24 cellular contexts compared by ENCODE assay signal in genomic region chr22:42561856-42562255, GRCh38. TPM values are rescaled to one million over a fixed set of nuclear protein-coding genes. Genes with fewer than 3 reads are reported as not detected.
DNase-seq lines count a peak whose midpoint lies in the region; ATAC-seq, FAIRE-seq and TF ChIP-seq lines count a peak whose summit lies in the region.
"Had no signal": no experiment of that assay in that cellular context is flagged by ENCODE, and none has a peak within 500 bp of the region (broad histone marks: within the 10 kb centered on the region; RNA-seq: fewer than 3 reads in every experiment).

No MANE protein-coding gene starts in this region.

- no peak overlapping the region for H2BK15ac ChIP-seq in H1 (ENCODE audit: low read length)
- no peak overlapping the region for H2BK15ac ChIP-seq in neuronal stem cell (ENCODE audit: low read length)

- TF ChIP-seq RAD21 in H1 (IDR thresholded peaks at IDR 0.05 in 1 of 2, conservative IDR thresholded peaks at IDR 0.05 in 1 of 2; ENCODE audit: low read depth in 2 of 2, low read length in 2 of 2): no peak

- H3K4me3 ChIP-seq in BLaER1 treated with 17β-estradiol and CSF1 and Interleukin-3, amounts not matched to agents 10 nM and 100 nM: no peak overlapping the region
- no peak overlapping the region for H3K4me3 ChIP-seq in H7 (ENCODE audit: insufficient read depth, low read depth, low read length)
- no peak overlapping the region for H3K4me3 ChIP-seq in H1 (ENCODE audit: extremely low read depth in 1 of 4, insufficient read depth in 2 of 4, low read depth in 3 of 4, low read length in 4 of 4)
- no peak overlapping the region for H3K4me3 ChIP-seq in neuronal stem cell (ENCODE audit: low read length in 2 of 2)
- H3K4me3 ChIP-seq: colonic mucosa, SJSA1 had no signal

- no peak overlapping the region for H3K23ac ChIP-seq in H1 (ENCODE audit: insufficient read length)
- H3K23ac ChIP-seq in neuronal stem cell (ENCODE audit: low read depth, low read length, poor library complexity): peak overlapping the region; percentile 65

- peak overlapping the region in 5 of 11 experiments; percentile 1 to 26 (median 4); a peak in 2 of 22 replicates for H3K27ac ChIP-seq in BLaER1 treated with 17β-estradiol and CSF1 and Interleukin-3, amounts not matched to agents 10 nM and 100 nM
- H3K27ac ChIP-seq in H1 (ENCODE audit: low read depth, low read length) (no peak overlapping the region), neuronal stem cell (replicated peaks; ENCODE audit: low read length) (no peak overlapping the region)
- H3K27ac ChIP-seq: colonic mucosa, parathyroid adenoma, SJSA1 had no signal

- H3K79me1 ChIP-seq in H1 (ENCODE audit: low read depth, low read length) (no peaks in the 10 kb centered on the region), neuronal stem cell (ENCODE audit: low read depth, low read length) (peaks cover 2% of the 10 kb centered on the region)

- H2BK120ac ChIP-seq in H1 (replicated peaks; ENCODE audit: low read depth, low read length) (no peak overlapping the region), neuronal stem cell (ENCODE audit: low read depth, low read length) (no peak overlapping the region)

- H3K18ac ChIP-seq in H1 (ENCODE audit: extremely low read depth, low read length) (no peak overlapping the region), neuronal stem cell (ENCODE audit: low read length) (no peak overlapping the region)

- no peak for TF ChIP-seq CTCF in H1 (IDR thresholded peaks at IDR 0.05; ENCODE audit: control extremely low read depth in 1 of 3, insufficient read depth in 1 of 3, low read depth in 1 of 3, low read length in 3 of 3)

- H3K9me3 ChIP-seq in BLaER1 treated with 17β-estradiol and CSF1 and Interleukin-3, amounts not matched to agents 10 nM and 100 nM (replicated peaks in 1 of 11): peaks cover 0 to 16% (median 0%) of the 10 kb centered on the region in 11 experiments; a peak in 7 of 22 replicates
- no peaks in the 10 kb centered on the region for H3K9me3 ChIP-seq in H1 (ENCODE audit: insufficient read depth in 2 of 2, low read depth in 1 of 2, low read length in 1 of 2)
- no peaks in the 10 kb centered on the region for H3K9me3 ChIP-seq in neuronal stem cell (replicated peaks in 1 of 2; ENCODE audit: control insufficient read depth in 2 of 2, insufficient read depth in 1 of 2, low read depth in 1 of 2, low read length in 2 of 2)
- H3K9me3 ChIP-seq: colonic mucosa, SJSA1 had no signal

- peak overlapping the region in 1 of 11 experiments; percentile 35; a peak in 2 of 22 replicates for H3K9ac ChIP-seq in BLaER1 treated with 17β-estradiol and CSF1 and Interleukin-3, amounts not matched to agents 10 nM and 100 nM
- H3K9ac ChIP-seq in H1 (replicated peaks in 1 of 4; ENCODE audit: extremely low read depth in 1 of 4, low read depth in 3 of 4, low read length in 3 of 4) (no peak overlapping the region), neuronal stem cell (ENCODE audit: low read depth, low read length, poor library complexity) (peak overlapping the region; percentile 3)
- H3K9ac ChIP-seq: parathyroid adenoma had no signal

- H3K4me2 ChIP-seq in BLaER1 treated with 17β-estradiol and CSF1 and Interleukin-3, amounts not matched to agents 10 nM and 100 nM: peak overlapping the region; percentile 17 to 80 (median 66)
- H3K4me2 ChIP-seq in H1 (ENCODE audit: insufficient read depth in 1 of 2, low read depth in 2 of 2, low read length in 2 of 2) (no peak overlapping the region), neuronal stem cell (ENCODE audit: insufficient read depth, low read length, poor library complexity, severe bottlenecking) (no peak overlapping the region)

- no peak overlapping the region for H3K56ac ChIP-seq in H1 (replicated peaks; ENCODE audit: insufficient read length, low read depth, low read length)

- peaks cover 0 to 24% (median 7%) of the 10 kb centered on the region in 11 experiments; a peak in 6 of 22 replicates for H4K20me1 ChIP-seq in BLaER1 treated with 17β-estradiol and CSF1 and Interleukin-3, amounts not matched to agents 10 nM and 100 nM
- peaks cover 2 to 4% of the 10 kb centered on the region in 2 experiments for H4K20me1 ChIP-seq in H1 (replicated peaks in 1 of 2; ENCODE audit: control insufficient read depth in 1 of 2, insufficient read depth in 2 of 2, low read length in 2 of 2)

- no peak for FAIRE-seq in H1 (lab: Jason Lieb, UNC)
- FAIRE-seq: HTR-8/SVneo, kidney had no signal

- H3K36me3 ChIP-seq in BLaER1 treated with 17β-estradiol and CSF1 and Interleukin-3, amounts not matched to agents 10 nM and 100 nM: peaks cover 0 to 21% (median 11%) of the 10 kb centered on the region in 11 experiments; a peak in 14 of 22 replicates
- H3K36me3 ChIP-seq in H7 (replicated peaks; ENCODE audit: control insufficient read depth, insufficient read depth, low read length): no peaks in the 10 kb centered on the region; the same call in none of the 2 replicates
- no peaks in the 10 kb centered on the region for H3K36me3 ChIP-seq in H1 (ENCODE audit: control insufficient read depth in 2 of 4, insufficient read depth in 4 of 4, low read length in 3 of 4)
- peaks cover 0 to 6% of the 10 kb centered on the region in 2 donors for H3K36me3 ChIP-seq in neuronal stem cell (replicated peaks in 1 of 2; ENCODE audit: control insufficient read depth in 2 of 2, insufficient read depth in 2 of 2, low read length in 2 of 2)
- H3K36me3 ChIP-seq: colonic mucosa had no signal

- DNase-seq in H7 (peak; percentile 40), H1 (ENCODE audit: low read depth in 1 of 2, low spot score in 2 of 2) (no peak), neuronal stem cell (ENCODE audit: low spot score) (no peak), kidney tubule cell (ENCODE audit: low spot score) (no peak)
- DNase-seq in stimulated activated CD4-positive, alpha-beta T cell treated with anti-CD3 and anti-CD28 coated beads, Interleukin-2, amount 100 ng/mL, for 48 hours: no peak
- DNase-seq: activated effector memory CD4-positive, alpha-beta T cell treated with anti-CD3 and anti-CD28 coated beads, Interleukin-2, amount 50 U/mL, for 16 hours; DMS 273 treated with DMSO at 0.1 percent for 48 hours; HCEC 1CT; kidney; naive thymus-derived CD8-positive, alpha-beta T cell; NCI-H1092; NCI-H2029 treated with DMSO at 0.1 percent for 48 hours; NCI-H226; substantia nigra; T-helper 2 cell had no signal

- H2BK5ac ChIP-seq in H1 (ENCODE audit: low read depth, low read length) (no peak overlapping the region), neuronal stem cell (ENCODE audit: low read length) (no peak overlapping the region)

- H3K23me2 ChIP-seq in H1 (ENCODE audit: low read depth, low read length): no peaks in the 10 kb centered on the region

- peaks cover 16 to 40% (median 25%) of the 10 kb centered on the region in 10 experiments for H3K4me1 ChIP-seq in BLaER1 treated with 17β-estradiol and CSF1 and Interleukin-3, amounts not matched to agents 10 nM and 100 nM
- H3K4me1 ChIP-seq in H1 (replicated peaks in 1 of 4; ENCODE audit: control insufficient read depth in 3 of 4, insufficient read depth in 4 of 4, low read length in 3 of 4): peaks cover 0 to 3% (median 1%) of the 10 kb centered on the region in 4 experiments; a peak in 1 of 7 replicates
- peaks cover 0 to 7% of the 10 kb centered on the region in 2 donors for H3K4me1 ChIP-seq in neuronal stem cell (ENCODE audit: control insufficient read depth in 2 of 2, insufficient read depth in 1 of 2, low read depth in 1 of 2, low read length in 2 of 2)
- H3K4me1 ChIP-seq: colonic mucosa, SJSA1 had no signal

- no peak overlapping the region for H3K4ac ChIP-seq in H1 (replicated peaks; ENCODE audit: insufficient read length, low read depth, low read length)
- H3K4ac ChIP-seq in neuronal stem cell (ENCODE audit: low read length): no peak overlapping the region

- H2BK20ac ChIP-seq in H1 (ENCODE audit: low read length): no peak overlapping the region

- no peak for TF ChIP-seq POLR2A in H1 (IDR thresholded peaks at IDR 0.05; ENCODE audit: control extremely low read depth in 1 of 2, low read depth in 2 of 2, low read length in 2 of 2)

- no peaks in the 10 kb centered on the region for H3K27me3 ChIP-seq in BLaER1 treated with 17β-estradiol and CSF1 and Interleukin-3, amounts not matched to agents 10 nM and 100 nM
- H3K27me3 ChIP-seq in H7 (ENCODE audit: control insufficient read depth, insufficient read depth, low read length) (no peaks in the 10 kb centered on the region), H1 (replicated peaks in 1 of 4; ENCODE audit: control insufficient read depth in 3 of 4, extremely low read depth in 1 of 4, insufficient read depth in 3 of 4, low read length in 3 of 4) (peaks cover 0 to 8% (median 3%) of the 10 kb centered on the region in 4 experiments; a peak in 5 of 7 replicates), neuronal stem cell (ENCODE audit: control insufficient read depth in 3 of 3, insufficient read depth in 3 of 3, low read depth in 1 of 3, low read length in 3 of 3) (no peaks in the 10 kb centered on the region)
- H3K27me3 ChIP-seq: colonic mucosa, SJSA1 had no signal

- H2AFZ ChIP-seq in H1 (ENCODE audit: low read length): no peak overlapping the region
- no peak overlapping the region for H2AFZ ChIP-seq in neuronal stem cell (ENCODE audit: low read length)
- H2AFZ ChIP-seq: parathyroid adenoma had no signal

- H2AK5ac ChIP-seq in H1 (ENCODE audit: low read depth, low read length): no peak overlapping the region
- H2AK5ac ChIP-seq in neuronal stem cell (ENCODE audit: low read depth, low read length): no peak overlapping the region

- H3K14ac ChIP-seq in H1 (ENCODE audit: insufficient read length) (no peak overlapping the region), neuronal stem cell (ENCODE audit: low read length) (no peak overlapping the region)

- TF ChIP-seq EP300 in H1 (IDR thresholded peaks at IDR 0.05; ENCODE audit: borderline replicate concordance in 1 of 2, low read depth in 2 of 2, low read length in 2 of 2): no peak

- H4K5ac ChIP-seq in H1 (ENCODE audit: insufficient read length, low read depth, low read length): no peak overlapping the region

- H3K79me2 ChIP-seq in H1 (ENCODE audit: control insufficient read depth in 1 of 2, insufficient read depth in 2 of 2, low read length in 2 of 2): no peaks in the 10 kb centered on the region
- H3K79me2 ChIP-seq: parathyroid adenoma had no signal

- 91% methylated on average over 5 of the region's 5 CpGs; no CpG with 5 or more reads in 1 of the 2 experiments for WGBS in H1 (ENCODE audit: extremely low coverage in 1 of 2, insufficient coverage in 1 of 2, insufficient read length in 1 of 2, insufficient replicate concordance in 2 of 2, low coverage in 1 of 2, low lambda C conversion rate in 2 of 2, missing lambda C conversion rate in 1 of 2), 2 experiments
- no CpG with 5 or more reads among the region's 5 CpGs for WGBS in neuronal stem cell (ENCODE audit: extremely low coverage in 2 of 2, insufficient read length in 2 of 2, insufficient replicate concordance in 1 of 2), 2 donors

- H2BK12ac ChIP-seq in H1 (ENCODE audit: low read depth, low read length) (no peak overlapping the region), neuronal stem cell (ENCODE audit: low read length) (no peak overlapping the region)

- POLR2A ChIA-PET in H1 (lab: Charles Lee; ENCODE audit: partially characterized antibody): interaction anchor here (1.3 to 2.2 kb wide), 7 partner anchors 8 to 52 kb away, joined by 4 to 17 read pairs (median 7); partner anchors contain the start of gene POLDIP3

- CTCF ChIA-PET in H1 (lab: Charles Lee; ENCODE audit: partially characterized antibody): interaction anchor here (1.0 to 3.7 kb wide), 14 partner anchors 10 to 89 kb away, joined by 3 to 31 read pairs (median 6); no protein-coding TSS in a partner anchor

- 0 out of 2 replicates have a peak overlapping the region, but pooled peaks have one; percentile 38 for H4K8ac ChIP-seq in H1 (ENCODE audit: extremely low read depth, insufficient read depth, low read length)
- H4K8ac ChIP-seq in neuronal stem cell (ENCODE audit: low read depth, low read length): no peak overlapping the region

- no peak for ATAC-seq in HG03196 (IDR thresholded peaks at IDR 0.05; ENCODE audit: unreplicated experiment)
- no peak for ATAC-seq in HG03280 (IDR thresholded peaks at IDR 0.05; ENCODE audit: unreplicated experiment)
- ATAC-seq: naive thymus-derived CD8-positive, alpha-beta T cell; Panc1 had no signal

- no peak overlapping the region for H4K91ac ChIP-seq in H1 (replicated peaks; ENCODE audit: insufficient read length, low read length)
- H4K91ac ChIP-seq in neuronal stem cell (ENCODE audit: low read depth, low read length, poor library complexity): no peak overlapping the region

RNA-seq across cellular contexts. Expression of gene SERHL2, which starts 8.1 kb away (rescaled TPM):
- total RNA-seq in H7 (2014; rRNA removed; shearing (Covaris generic)): 2.6 and 7.5 TPM in 2 replicates
- total RNA-seq in H1 (2021; fragmentation: NEBNext Ultra II Directional; extraction: Animal tissue kit (Norgen Biotek cat#: 25700)): 2.1 TPM in 1 of 2 replicates, not detected in the other
- polyA plus RNA-seq in H1 (2011; rRNA removed): 0.91 and 1.1 TPM in 2 replicates
- 1.3 TPM for polyA plus RNA-seq in H1 (2011; cell fraction: cytosol; rRNA removed)
- polyA plus RNA-seq in H1 (2011; cell fraction: nucleus; rRNA removed): 1.2 TPM
- polyA plus RNA-seq in H1 (2012, experiment 1 of 2): 2.4 to 3.4 TPM (median 2.6 TPM) in 4 replicates
- polyA plus RNA-seq in H1 (2012, experiment 2 of 2): 1.8 TPM
- 0.45 TPM for polyA plus RNA-seq in H1 (2013, experiment 1 of 2)
- 0.44 TPM for polyA plus RNA-seq in H1 (2013, experiment 2 of 2)
- 0.57 and 2.3 TPM in 2 replicates for polyA minus RNA-seq in H1 (2011; rRNA and poly(A)+ RNA removed)
- not detected for polyA minus RNA-seq in H1 (2011; cell fraction: cytosol; rRNA and poly(A)+ RNA removed)
- 3.1 TPM for polyA minus RNA-seq in H1 (2011; cell fraction: nucleus; rRNA and poly(A)+ RNA removed)
- polyA plus RNA-seq in neuronal stem cell (2013, experiment 1 of 2): 0.28 TPM
- polyA plus RNA-seq in neuronal stem cell (2013, experiment 2 of 2): 0.22 TPM
- total RNA-seq: G401 had no signal

RNA-seq across cellular contexts. Expression of gene RRP7A, which starts 42.3 kb away (rescaled TPM):
- total RNA-seq in H7 (2014; rRNA removed; shearing (Covaris generic)): 33.1 and 39.3 TPM in 2 replicates
- 48.4 and 49.0 TPM in 2 replicates for total RNA-seq in H1 (2021; fragmentation: NEBNext Ultra II Directional; extraction: Animal tissue kit (Norgen Biotek cat#: 25700))
- 18.4 and 26.7 TPM in 2 replicates for polyA plus RNA-seq in H1 (2011; rRNA removed)
- polyA plus RNA-seq in H1 (2011; cell fraction: cytosol; rRNA removed): 30.5 TPM
- 22.9 TPM for polyA plus RNA-seq in H1 (2011; cell fraction: nucleus; rRNA removed)
- 29.2 to 33.3 TPM (median 30.2 TPM) in 4 replicates for polyA plus RNA-seq in H1 (2012, experiment 1 of 2)
- polyA plus RNA-seq in H1 (2012, experiment 2 of 2): 27.4 TPM
- 21.5 TPM for polyA plus RNA-seq in H1 (2013, experiment 1 of 2)
- 21.3 TPM for polyA plus RNA-seq in H1 (2013, experiment 2 of 2)
- 20.6 and 22.7 TPM in 2 replicates for polyA minus RNA-seq in H1 (2011; rRNA and poly(A)+ RNA removed)
- 16.8 TPM for polyA minus RNA-seq in H1 (2011; cell fraction: cytosol; rRNA and poly(A)+ RNA removed)
- polyA minus RNA-seq in H1 (2011; cell fraction: nucleus; rRNA and poly(A)+ RNA removed): 25.4 TPM
- polyA plus RNA-seq in neuronal stem cell (2013, experiment 1 of 2): 10.9 TPM
- 10.8 TPM for polyA plus RNA-seq in neuronal stem cell (2013, experiment 2 of 2)

RNA-seq across cellular contexts. Expression of gene POLDIP3, which starts 52.8 kb away (rescaled TPM):
- 43.2 and 47.9 TPM in 2 replicates for total RNA-seq in H7 (2014; rRNA removed; shearing (Covaris generic))
- total RNA-seq in H1 (2021; fragmentation: NEBNext Ultra II Directional; extraction: Animal tissue kit (Norgen Biotek cat#: 25700)): 77.3 and 84.6 TPM in 2 replicates
- 43.5 and 44.7 TPM in 2 replicates for polyA plus RNA-seq in H1 (2011; rRNA removed)
- 52.1 TPM for polyA plus RNA-seq in H1 (2011; cell fraction: cytosol; rRNA removed)
- polyA plus RNA-seq in H1 (2011; cell fraction: nucleus; rRNA removed): 77.2 TPM
- 69.9 to 94.7 TPM (median 73.5 TPM) in 4 replicates for polyA plus RNA-seq in H1 (2012, experiment 1 of 2)
- polyA plus RNA-seq in H1 (2012, experiment 2 of 2): 78.6 TPM
- polyA plus RNA-seq in H1 (2013, experiment 1 of 2): 38.1 TPM
- 36.7 TPM for polyA plus RNA-seq in H1 (2013, experiment 2 of 2)
- 67.2 and 70.1 TPM in 2 replicates for polyA minus RNA-seq in H1 (2011; rRNA and poly(A)+ RNA removed)
- polyA minus RNA-seq in H1 (2011; cell fraction: cytosol; rRNA and poly(A)+ RNA removed): 40.0 TPM
- 36.9 TPM for polyA minus RNA-seq in H1 (2011; cell fraction: nucleus; rRNA and poly(A)+ RNA removed)
- 68.6 TPM for polyA plus RNA-seq in neuronal stem cell (2013, experiment 1 of 2)
- polyA plus RNA-seq in neuronal stem cell (2013, experiment 2 of 2): 69.9 TPM

Comparison
In these comparisons a context has a peak if more than half of its experiments do, and no peak if none do; other contexts are left out.
1. H3K4me2 ChIP-seq: peak in BLaER1 treated with 17β-estradiol and CSF1 and Interleukin-3, amounts not matched to agents 10 nM and 100 nM (11 of 11); none in H1 (0 of 2) and neuronal stem cell (single experiment).